22 cellular contexts compared by ENCODE assay signal in the genomic region with DNA sequence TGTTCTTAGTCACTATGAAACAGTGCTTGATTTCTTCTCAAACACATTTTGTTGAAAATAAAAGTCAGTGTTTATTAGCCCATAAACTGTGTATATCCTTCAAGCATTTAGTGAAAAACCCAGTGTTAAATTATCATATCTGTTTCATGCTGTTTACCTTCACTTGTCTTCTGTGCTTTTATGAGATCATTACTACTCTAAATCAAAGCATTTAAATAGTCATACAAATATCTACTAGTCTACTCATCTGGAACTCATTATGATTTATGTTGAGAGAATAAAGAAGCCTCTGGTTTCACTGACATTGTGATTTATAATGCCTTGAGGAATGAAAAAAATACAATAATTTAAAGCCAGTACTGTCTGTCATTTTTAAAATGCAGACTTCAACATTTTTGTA.
"Had no signal": no experiment of that assay in that cellular context is flagged by ENCODE, and none has a peak within 500 bp of the region (broad histone marks: within the 10 kb centered on the region; RNA-seq: fewer than 3 reads in every experiment).

No MANE protein-coding gene starts in this region.

- H3K4me3 ChIP-seq: body of pancreas, cardiac muscle cell, lower lobe of right lung, uterus had no signal

- H3K27me3 Mint-ChIP-seq: activated CD4-positive, alpha-beta T cell treated with anti-CD3 and anti-CD28 coated beads, Interleukin-2, amount 10 ng/mL, durations not matched to agents 24 days and 14 days; activated CD8-positive, alpha-beta memory T cell treated with anti-CD3 and anti-CD28 coated beads, Interleukin-2, amount 10 ng/mL, durations not matched to agents 7 days and 5 days; activated CD8-positive, alpha-beta T cell treated with anti-CD3 and anti-CD28 coated beads for 36 hours; activated naive CD4-positive, alpha-beta T cell treated with anti-CD3 and anti-CD28 coated beads, Interleukin-2, amount 50 U/mL, for 24 hours; naive B cell; stimulated activated memory B cell treated with anti-CD40 and anti-IgM and Interleukin-4, amounts not matched to agents 10 μg/mL and 1 μg/mL and 100 μg/mL, for 72 hours had no signal

- ATAC-seq: activated CD4-positive, CD25-positive, alpha-beta regulatory T cell treated with anti-CD3 and anti-CD28 coated beads, Interleukin-2, amount 50 U/mL, for 24 hours; activated CD8-positive, alpha-beta memory T cell treated with anti-CD3 and anti-CD28 coated beads, Interleukin-2, amount 10 ng/mL, durations not matched to agents 7 days and 5 days; activated CD8-positive, alpha-beta T cell treated with anti-CD3 and anti-CD28 coated beads for 36 hours; body of pancreas; lower lobe of right lung; sciatic nerve; stimulated activated memory B cell treated with anti-CD40 and anti-IgM and Interleukin-4, amounts not matched to agents 10 μg/mL and 1 μg/mL and 100 μg/mL, for 72 hours had no signal

- FAIRE-seq: small intestine had no signal

- H3K4me1 ChIP-seq: body of pancreas, lower lobe of right lung, uterus had no signal

- H3K9me3 Mint-ChIP-seq: activated CD4-positive, alpha-beta T cell treated with anti-CD3 and anti-CD28 coated beads, Interleukin-2, amount 10 ng/mL, durations not matched to agents 24 days and 14 days; activated CD8-positive, alpha-beta T cell treated with anti-CD3 and anti-CD28 coated beads for 36 hours; activated naive CD4-positive, alpha-beta T cell treated with anti-CD3 and anti-CD28 coated beads, Interleukin-2, amount 50 U/mL, for 24 hours; stimulated activated memory B cell treated with anti-CD40 and anti-IgM and Interleukin-4, amounts not matched to agents 10 μg/mL and 1 μg/mL and 100 μg/mL, for 72 hours had no signal

- H3K4me1 Mint-ChIP-seq: activated CD4-positive, alpha-beta T cell treated with anti-CD3 and anti-CD28 coated beads, Interleukin-2, amount 10 ng/mL, durations not matched to agents 24 days and 14 days; activated CD8-positive, alpha-beta memory T cell treated with anti-CD3 and anti-CD28 coated beads, Interleukin-2, amount 10 ng/mL, durations not matched to agents 7 days and 5 days; activated naive CD4-positive, alpha-beta T cell treated with anti-CD3 and anti-CD28 coated beads, Interleukin-2, amount 50 U/mL, for 24 hours; naive B cell; stimulated activated memory B cell treated with anti-CD40 and anti-IgM and Interleukin-4, amounts not matched to agents 10 μg/mL and 1 μg/mL and 100 μg/mL, for 72 hours had no signal

- H3K27ac Mint-ChIP-seq: activated CD4-positive, alpha-beta T cell treated with anti-CD3 and anti-CD28 coated beads, Interleukin-2, amount 10 ng/mL, durations not matched to agents 24 days and 14 days; activated CD8-positive, alpha-beta memory T cell treated with anti-CD3 and anti-CD28 coated beads, Interleukin-2, amount 10 ng/mL, durations not matched to agents 7 days and 5 days; activated CD8-positive, alpha-beta T cell treated with anti-CD3 and anti-CD28 coated beads for 36 hours; activated naive CD4-positive, alpha-beta T cell treated with anti-CD3 and anti-CD28 coated beads, Interleukin-2, amount 50 U/mL, for 24 hours; naive B cell; stimulated activated memory B cell treated with anti-CD40 and anti-IgM and Interleukin-4, amounts not matched to agents 10 μg/mL and 1 μg/mL and 100 μg/mL, for 72 hours had no signal

- DNase-seq: activated CD4-positive, alpha-beta T cell treated with anti-CD3 and anti-CD28 coated beads, Interleukin-2, amount 10 ng/mL, durations not matched to agents 24 days and 14 days; activated CD8-positive, alpha-beta memory T cell treated with anti-CD3 and anti-CD28 coated beads, Interleukin-2, amount 10 ng/mL, durations not matched to agents 7 days and 5 days; activated CD8-positive, alpha-beta T cell treated with anti-CD3 and anti-CD28 coated beads for 36 hours; activated gamma-delta T cell treated with Interleukin-2 at 50 U/mL for 16 hours; anterior cingulate cortex; body of pancreas; foreskin fibroblast; kidney; lower lobe of right lung; mesendoderm; naive B cell; nucleus accumbens; small intestine; stimulated activated CD4-positive, alpha-beta T cell treated with anti-CD3 and anti-CD28 coated beads, Interleukin-2, amount 100 ng/mL, for 24 hours; trophoblast cell; uterus had no signal

- H3K27me3 ChIP-seq: body of pancreas, cardiac muscle cell, uterus had no signal

- H3K36me3 Mint-ChIP-seq: activated CD8-positive, alpha-beta memory T cell treated with anti-CD3 and anti-CD28 coated beads, Interleukin-2, amount 10 ng/mL, durations not matched to agents 7 days and 5 days; activated naive CD4-positive, alpha-beta T cell treated with anti-CD3 and anti-CD28 coated beads, Interleukin-2, amount 50 U/mL, for 24 hours; naive B cell; stimulated activated memory B cell treated with anti-CD40 and anti-IgM and Interleukin-4, amounts not matched to agents 10 μg/mL and 1 μg/mL and 100 μg/mL, for 72 hours had no signal

- H3K36me3 ChIP-seq: cardiac muscle cell, lower lobe of right lung, uterus had no signal

- H3K4me3 Mint-ChIP-seq: activated CD4-positive, alpha-beta T cell treated with anti-CD3 and anti-CD28 coated beads, Interleukin-2, amount 10 ng/mL, durations not matched to agents 24 days and 14 days; activated CD8-positive, alpha-beta memory T cell treated with anti-CD3 and anti-CD28 coated beads, Interleukin-2, amount 10 ng/mL, durations not matched to agents 7 days and 5 days; activated CD8-positive, alpha-beta T cell treated with anti-CD3 and anti-CD28 coated beads for 36 hours; activated naive CD4-positive, alpha-beta T cell treated with anti-CD3 and anti-CD28 coated beads, Interleukin-2, amount 50 U/mL, for 24 hours; naive B cell; stimulated activated memory B cell treated with anti-CD40 and anti-IgM and Interleukin-4, amounts not matched to agents 10 μg/mL and 1 μg/mL and 100 μg/mL, for 72 hours had no signal

- H3K9me3 ChIP-seq: body of pancreas, lower lobe of right lung, uterus had no signal

- H3K27ac ChIP-seq: body of pancreas, cardiac muscle cell, lower lobe of right lung, uterus, VCaP had no signal
